ENCODE assay signal across 8 cellular contexts in the genomic region with DNA sequence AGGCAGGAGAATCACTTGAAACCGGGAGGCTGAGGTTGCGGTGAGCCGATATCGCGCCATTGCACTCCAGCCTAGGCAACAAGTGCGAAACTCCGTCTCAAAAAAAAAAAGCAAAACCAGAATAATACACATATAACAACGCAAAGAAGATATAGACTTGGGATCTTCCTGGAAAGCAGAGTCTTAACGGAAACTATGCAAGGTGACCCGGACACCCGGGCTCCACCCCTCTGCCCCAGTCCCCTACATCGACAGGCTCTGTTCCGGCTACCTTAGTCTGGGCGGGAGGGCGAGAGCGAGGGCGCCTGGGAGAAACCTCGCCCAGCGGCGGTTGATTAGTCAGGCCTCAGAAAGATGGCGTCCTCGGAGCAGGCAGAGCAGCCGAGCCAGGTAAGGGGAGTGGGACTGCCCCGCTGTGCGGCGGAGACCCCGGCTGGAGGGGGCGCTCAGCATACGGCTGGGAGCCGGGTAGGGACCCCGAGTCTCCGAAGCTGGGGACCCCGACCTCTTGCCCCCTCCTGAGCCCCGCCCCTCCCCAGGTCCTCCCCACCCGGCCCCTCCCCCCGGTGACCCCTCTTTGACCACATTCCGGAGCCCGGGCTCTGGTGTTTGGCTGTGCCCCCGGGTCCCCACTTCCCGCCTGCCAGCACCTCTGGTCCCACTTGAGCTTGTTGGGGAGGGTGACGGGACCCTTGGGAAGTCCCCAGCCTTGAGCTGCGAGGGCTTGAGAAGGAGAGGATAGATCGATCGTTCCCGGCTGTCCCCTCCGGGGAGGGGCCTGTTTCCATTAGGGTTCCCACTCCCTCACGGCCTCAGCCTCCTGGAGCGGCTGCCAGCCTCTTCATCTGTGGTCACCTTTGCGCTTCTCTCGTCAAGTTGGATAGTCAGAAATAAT. TPM values are rescaled to one million over a fixed set of nuclear protein-coding genes. Genes with fewer than 3 reads are reported as not detected.
DNase-seq lines count a peak whose midpoint lies in the region; ATAC-seq, FAIRE-seq and TF ChIP-seq lines count a peak whose summit lies in the region.

PEX14 (plus strand) TSS at position 338 of the 895 bp plus-strand sequence; CDS start at position 355, 17 bp downstream.

- peak within 1 kb of the TSS; percentile 89 for H3K4me2 ChIP-seq in HepG2 (ENCODE audit: low read depth, low read length)

- no peaks in the 10 kb centered on the region for H4K20me1 ChIP-seq in HepG2 (ENCODE audit: insufficient read depth, low read length)

- TF ChIP-seq POLR2A in HepG2 (IDR thresholded peaks at IDR 0.05; ENCODE audit: insufficient read depth in 1 of 2, low read depth in 2 of 2, low read length in 2 of 2) = peak; percentile 71 to 75

- peak within 1 kb of the TSS; percentile 88 to 93 (median 88) for H3K4me3 ChIP-seq in HepG2 (replicated peaks in 1 of 3; ENCODE audit: insufficient read depth in 1 of 3, low read depth in 2 of 3, low read length in 3 of 3)

- no peak for FAIRE-seq in HepG2 (lab: Jason Lieb, UNC)

- ATAC-seq in GM19043 (IDR thresholded peaks at IDR 0.05; ENCODE audit: low read depth, unreplicated experiment) = peak; percentile 52
- ATAC-seq in HG03460 (IDR thresholded peaks at IDR 0.05; ENCODE audit: unreplicated experiment) = peak; percentile 61
- peak; percentile 89 for ATAC-seq in HepG2

- peak; percentile 96 for DNase-seq in AG20443 (ENCODE audit: low spot score)
- peak; percentile 89 for DNase-seq in NCI-H69 (lab: John Stamatoyannopoulos, UW)
- peak; percentile 81 for DNase-seq in activated CD4-positive, alpha-beta T cell treated with anti-CD3 and anti-CD28 coated beads, Interleukin-2, amount 50 U/mL, for 1 hour
- DNase-seq in dermis microvascular lymphatic vessel endothelial cell (ENCODE audit: low read depth in 2 of 2) = peak; percentile 62 to 85
- peak; percentile 84 for DNase-seq in HepG2 (ENCODE audit: low spot score)
- DNase-seq in stimulated activated CD4-positive, alpha-beta T cell treated with anti-CD3 and anti-CD28 coated beads, Interleukin-2, amount 100 ng/mL, for 48 hours = peak; percentile 82 to 84

- TF ChIP-seq CTCF in HepG2 (CRISPR knock-in tag; IDR thresholded peaks at IDR 0.05) = peak; percentile 28

- 26% methylated on average over 18 of the region's 50 CpGs for WGBS in HepG2 (ENCODE audit: low lambda C conversion rate)

- peaks cover 45% of the 10 kb centered on the region for H3K4me1 ChIP-seq in HepG2 (ENCODE audit: insufficient read depth, low read length)

- no peaks in the 10 kb centered on the region for H3K9me3 ChIP-seq in HepG2 (ENCODE audit: low read length)

- no peak for TF ChIP-seq RAD21 in HepG2 (CRISPR knock-in tag; IDR thresholded peaks at IDR 0.05)

- TF ChIP-seq EP300 in HepG2 (IDR thresholded peaks at IDR 0.05; ENCODE audit: low read depth in 2 of 2, low read length in 2 of 2) (no peak; a peak in 1 of 4 replicates), HepG2 (CRISPR knock-in tag; IDR thresholded peaks at IDR 0.05; ENCODE audit: borderline replicate concordance) (no peak)

- H3K79me2 ChIP-seq in HepG2 (ENCODE audit: insufficient read depth, low read length) = peaks cover 47% of the 10 kb centered on the region

- 0 out of 5 replicates have a peak, but pooled peaks cover 2 to 4% of the 10 kb centered on the region in 2 experiments for H3K36me3 ChIP-seq in HepG2 (replicated peaks in 1 of 2; ENCODE audit: control insufficient read depth in 1 of 2, insufficient read depth in 2 of 2, low read length in 2 of 2)

- in situ Hi-C loops in HepG2 (cut with HindIII; ENCODE audit: extremely low pct_ligation_motif_present, low pct_unique_long_range_greater_than_20kb) = loop anchor here (10.0 kb wide), 1 partner anchor 90 kb away; no protein-coding TSS in a partner anchor

- intact Hi-C loops in HepG2 (cut with micrococcal nuclease; ENCODE audit: unreplicated experiment) = loop anchor here (1.0 to 5.0 kb wide), 2 partner anchors 19 to 43 kb away; partner anchors contain the start of gene CENPS

- peak within 1 kb of the TSS; percentile 71 for H3K27ac ChIP-seq in HepG2 (ENCODE audit: extremely low read length, insufficient read depth, low read length)

- peak within 1 kb of the TSS; percentile 42 for H2AFZ ChIP-seq in HepG2 (ENCODE audit: low read length)

- no peaks in the 10 kb centered on the region; a peak in 1 of 5 replicates for H3K27me3 ChIP-seq in HepG2 (ENCODE audit: control insufficient read depth in 1 of 2, insufficient read depth in 2 of 2, low read length in 2 of 2)

- POLR2A ChIA-PET in HepG2 (lab: Yijun Ruan, JAX) = interaction anchor here (0.6 kb wide), 2 partner anchors 17 to 1102 kb away, joined by 3 read pairs; no protein-coding TSS in a partner anchor

- CTCF ChIA-PET in HepG2 (lab: Yijun Ruan, JAX; ENCODE audit: low intra/inter-chr PET ratio, low total read pairs) = interaction anchor here (1.1 kb wide), 1 partner anchor 45 kb away, joined by 3 read pairs; the partner anchor contains the start of gene CENPS

- no TSS peak for BruUV-seq in HepG2 (replicated peaks; lab: Mats Ljungman, UMichigan)

- H3K9ac ChIP-seq in HepG2 (ENCODE audit: insufficient read depth, low read depth, low read length) = peak within 1 kb of the TSS; percentile 78

TF ChIP-seq in HepG2, 621 proteins besides CTCF, POLR2A, EP300 and RAD21 (continues in another document):
- TF ChIP-seq TBX2 (CRISPR knock-in tag; IDR thresholded peaks at IDR 0.05; ENCODE audit: borderline replicate concordance) = no peak; the same call in 1 of the 2 replicates
- TF ChIP-seq NKX3-1 (CRISPR knock-in tag; IDR thresholded peaks at IDR 0.05) = peak; percentile 34; the same call in 1 of the 2 replicates
- TF ChIP-seq TAF1 (CRISPR knock-in tag; IDR thresholded peaks at IDR 0.05) = peak; percentile 93
- peak; percentile 64; the same call in 1 of the 2 replicates for TF ChIP-seq PITX1 (CRISPR knock-in tag; IDR thresholded peaks at IDR 0.05)
- TF ChIP-seq SMARCC2 (IDR thresholded peaks at IDR 0.05) = no peak
- TF ChIP-seq TBP (CRISPR knock-in tag; IDR thresholded peaks at IDR 0.05) = no peak
- peak; percentile 55 for TF ChIP-seq DRAP1 (CRISPR knock-in tag; IDR thresholded peaks at IDR 0.05)
- TF ChIP-seq ESRRA (CRISPR knock-in tag; IDR thresholded peaks at IDR 0.05; ENCODE audit: low read depth) = peak; percentile 74; the same call in 1 of the 2 replicates
- peak; percentile 64 for TF ChIP-seq HNRNPLL (IDR thresholded peaks at IDR 0.05; ENCODE audit: low read depth, low read length, poor library complexity, severe bottlenecking)
- no peak for TF ChIP-seq NFRKB (IDR thresholded peaks at IDR 0.05)
- peak; percentile 24; the same call in 1 of the 2 replicates for TF ChIP-seq NCOA2 (CRISPR knock-in tag; IDR thresholded peaks at IDR 0.05)
- no peak for TF ChIP-seq MEF2D (CRISPR knock-in tag; IDR thresholded peaks at IDR 0.05)
- no peak for TF ChIP-seq ZBTB3 (CRISPR knock-in tag; IDR thresholded peaks at IDR 0.05; ENCODE audit: borderline replicate concordance, low read depth)
- TF ChIP-seq SSRP1 (CRISPR knock-in tag; IDR thresholded peaks at IDR 0.05) = 0 out of 2 replicates have a peak, but pooled peaks have one; percentile 31
- TF ChIP-seq, protein P1, sequence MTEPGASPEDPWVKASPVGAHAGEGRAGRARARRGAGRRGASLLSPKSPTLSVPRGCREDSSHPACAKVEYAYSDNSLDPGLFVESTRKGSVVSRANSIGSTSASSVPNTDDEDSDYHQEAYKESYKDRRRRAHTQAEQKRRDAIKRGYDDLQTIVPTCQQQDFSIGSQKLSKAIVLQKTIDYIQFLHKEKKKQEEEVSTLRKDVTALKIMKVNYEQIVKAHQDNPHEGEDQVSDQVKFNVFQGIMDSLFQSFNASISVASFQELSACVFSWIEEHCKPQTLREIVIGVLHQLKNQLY (CRISPR knock-in tag; IDR thresholded peaks at IDR 0.05) = no peak
- TF ChIP-seq ZNF224 (CRISPR knock-in tag; IDR thresholded peaks at IDR 0.05) = no peak
- TF ChIP-seq ZNF451 (CRISPR knock-in tag; IDR thresholded peaks at IDR 0.05) = peak; percentile 72; the same call in 1 of the 2 replicates
- no peak for TF ChIP-seq ZNF484 (CRISPR knock-in tag; IDR thresholded peaks at IDR 0.05; ENCODE audit: borderline replicate concordance, low read depth)
- TF ChIP-seq ZIK1 (CRISPR knock-in tag; IDR thresholded peaks at IDR 0.05; ENCODE audit: borderline replicate concordance, low read depth) = no peak
- peak; percentile 67; the same call in 1 of the 2 replicates for TF ChIP-seq SP5 (CRISPR knock-in tag; IDR thresholded peaks at IDR 0.05; ENCODE audit: borderline replicate concordance, low read depth)

RNA-seq across cellular contexts. Expression of gene PEX14, which starts in this region (rescaled TPM):
- total RNA-seq in dermis microvascular lymphatic vessel endothelial cell (7.6 and 12.4 TPM in 2 replicates), HepG2 (2016; rRNA removed; fragmentation: Illumina TruSeq; extraction: Trizol) (5.9 and 9.9 TPM in 2 replicates)
- total RNA-seq in HepG2 (2016; cell fraction: cytosol; rRNA removed; fragmentation: Illumina TruSeq; extraction: Trizol; ENCODE audit: low read depth) = 5.4 and 5.5 TPM in 2 replicates
- 6.0 and 11.1 TPM in 2 replicates for total RNA-seq in HepG2 (2016; cell fraction: insoluble cytoplasmic fraction; rRNA removed; fragmentation: Illumina TruSeq; extraction: Trizol)
- 6.6 and 8.1 TPM in 2 replicates for total RNA-seq in HepG2 (2016; cell fraction: membrane; rRNA removed; fragmentation: Illumina TruSeq; extraction: Trizol)
- 11.8 and 16.0 TPM in 2 replicates for total RNA-seq in HepG2 (2016; cell fraction: nucleus; rRNA removed; fragmentation: Illumina TruSeq; extraction: Trizol)
- 6.3 and 6.5 TPM in 2 replicates for polyA plus RNA-seq in HepG2 (2011; rRNA removed)
- 5.8 and 7.7 TPM in 2 replicates for polyA plus RNA-seq in HepG2 (2011; cell fraction: cytosol; rRNA removed)
- 22.7 and 25.4 TPM in 2 replicates for polyA plus RNA-seq in HepG2 (2011; cell fraction: nucleus; rRNA removed)
- polyA plus RNA-seq in HepG2 (2012) = 10.8 and 15.1 TPM in 2 replicates
- 3.9 and 4.0 TPM in 2 replicates for polyA plus RNA-seq in HepG2 (2016; cell fraction: cytosol; fragmentation: Illumina TruSeq; extraction: Trizol; ENCODE audit: low read depth)
- 8.3 and 10.4 TPM in 2 replicates for polyA plus RNA-seq in HepG2 (2016; cell fraction: insoluble cytoplasmic fraction; fragmentation: Illumina TruSeq; extraction: Trizol; ENCODE audit: low read depth)
- 5.7 and 6.2 TPM in 2 replicates for polyA plus RNA-seq in HepG2 (2016; cell fraction: membrane; fragmentation: Illumina TruSeq; extraction: Trizol; ENCODE audit: low read depth)
- 25.5 and 27.0 TPM in 2 replicates for polyA plus RNA-seq in HepG2 (2016; cell fraction: nucleus; fragmentation: Illumina TruSeq; extraction: Trizol; ENCODE audit: insufficient read depth, low read depth)
- 7.0 and 10.1 TPM in 2 replicates for polyA minus RNA-seq in HepG2 (2011; rRNA and poly(A)+ RNA removed; ENCODE audit: low replicate concordance)
- 5.2 and 5.5 TPM in 2 replicates for polyA minus RNA-seq in HepG2 (2011; cell fraction: cytosol; rRNA and poly(A)+ RNA removed)
- 15.8 and 20.3 TPM in 2 replicates for polyA minus RNA-seq in HepG2 (2011; cell fraction: nucleus; rRNA and poly(A)+ RNA removed)

Comparison
In these comparisons a context has a peak if more than half of its experiments do, and no peak if none do; other contexts are left out.
1. Peak in every context shown above with its lines: DNase-seq, ATAC-seq, H3K4me3 ChIP-seq and H3K27ac ChIP-seq.